In genomic region chr5:150484964-150485769, GRCh38 we compare ENCODE assay signal across 1 cellular context.
TF ChIP-seq lines count a peak whose summit lies in the region.

No MANE protein-coding gene starts in this region.

TF ChIP-seq in K562, 482 proteins besides CTCF, POLR2A, EP300 and RAD21 (continues in another document):
- no peak for TF ChIP-seq ZNF431 (CRISPR knock-in tag; IDR thresholded peaks at IDR 0.05)
- no peak for TF ChIP-seq U2AF2 (optimal IDR thresholded peaks at IDR 0.05; ENCODE audit: low read depth, low read length)
- no peak for TF ChIP-seq EWSR1 (IDR thresholded peaks at IDR 0.05; ENCODE audit: borderline replicate concordance, low read depth, partially characterized antibody)
- no peak for TF ChIP-seq ZNF584 (CRISPR knock-in tag; IDR thresholded peaks at IDR 0.05; ENCODE audit: low read depth)
- TF ChIP-seq MAZ (CRISPR knock-in tag; conservative IDR thresholded peaks at IDR 0.05 in 1 of 2, IDR thresholded peaks at IDR 0.05 in 1 of 2) = no peak; a peak in 1 of 4 replicates
- TF ChIP-seq FOXP1 (CRISPR knock-in tag; IDR thresholded peaks at IDR 0.05) = no peak
- peak; percentile 32; the same call in 1 of the 2 replicates for TF ChIP-seq SMARCA5 (IDR thresholded peaks at IDR 0.05)
- TF ChIP-seq MAX (CRISPR knock-in tag; IDR thresholded peaks at IDR 0.05) = peak; percentile 44; the same call in 1 of the 2 replicates
- TF ChIP-seq TCF15 (CRISPR knock-in tag; IDR thresholded peaks at IDR 0.05) = no peak
- TF ChIP-seq HMGXB4 (CRISPR knock-in tag; IDR thresholded peaks at IDR 0.05) = no peak
- 0 out of 2 replicates have a peak, but pooled peaks have one; percentile 27 for TF ChIP-seq CBFA2T2 (conservative IDR thresholded peaks at IDR 0.05)
- TF ChIP-seq FUS (optimal IDR thresholded peaks at IDR 0.05; ENCODE audit: low read depth, low read length) = no peak
- no peak for TF ChIP-seq ATF3 (IDR thresholded peaks at IDR 0.05)
- TF ChIP-seq ATF3 (CRISPR knock-in tag; conservative IDR thresholded peaks at IDR 0.05) = no peak
- no peak for TF ChIP-seq NR3C1 (CRISPR knock-in tag; IDR thresholded peaks at IDR 0.05)
- TF ChIP-seq ETS2 (tag; IDR thresholded peaks at IDR 0.05; ENCODE audit: borderline replicate concordance, poor library complexity, severe bottlenecking) = no peak
- TF ChIP-seq RREB1 (CRISPR knock-in tag; IDR thresholded peaks at IDR 0.05) = no peak
- TF ChIP-seq AFF4 (CRISPR knock-in tag; IDR thresholded peaks at IDR 0.05) = no peak
- no peak for TF ChIP-seq CHD1 (IDR thresholded peaks at IDR 0.05; ENCODE audit: low read length)
- TF ChIP-seq CREB3 (tag; conservative IDR thresholded peaks at IDR 0.05; ENCODE audit: low read depth) = no peak
- no peak for TF ChIP-seq ZBTB33 (CRISPR knock-in tag; IDR thresholded peaks at IDR 0.05)
- no peak for TF ChIP-seq TEAD2 (tag; IDR thresholded peaks at IDR 0.05)
- no peak for TF ChIP-seq ZNF764 (CRISPR knock-in tag; IDR thresholded peaks at IDR 0.05; ENCODE audit: low read depth)
- peak in 1 of 2 experiments; percentile 51; a peak in 2 of 4 replicates for TF ChIP-seq MNT (conservative IDR thresholded peaks at IDR 0.05)
- TF ChIP-seq ERF (CRISPR knock-in tag; IDR thresholded peaks at IDR 0.05) = no peak
- no peak for TF ChIP-seq ELF4 (CRISPR knock-in tag; IDR thresholded peaks at IDR 0.05)
- no peak for TF ChIP-seq DACH1 (IDR thresholded peaks at IDR 0.05; ENCODE audit: partially characterized antibody)
- TF ChIP-seq ZNF655 (CRISPR knock-in tag; IDR thresholded peaks at IDR 0.05) = no peak
- TF ChIP-seq THAP12 (CRISPR knock-in tag; IDR thresholded peaks at IDR 0.05) = no peak
- TF ChIP-seq ZNF707 (CRISPR knock-in tag; conservative IDR thresholded peaks at IDR 0.05) = no peak
- TF ChIP-seq ZNF76 (CRISPR knock-in tag; IDR thresholded peaks at IDR 0.05; ENCODE audit: borderline replicate concordance) = no peak
- TF ChIP-seq HDAC6 (IDR thresholded peaks at IDR 0.05; ENCODE audit: low read depth, low read length) = no peak
- TF ChIP-seq CHD4 (IDR thresholded peaks at IDR 0.05; ENCODE audit: insufficient read depth, insufficient replicate concordance, low read depth, low read length, poor library complexity, severe bottlenecking) = peak; percentile 80
- no peak for TF ChIP-seq POU5F1 (IDR thresholded peaks at IDR 0.05; ENCODE audit: borderline replicate concordance, low read depth, low read length, partially characterized antibody)
- TF ChIP-seq ADNP (tag; IDR thresholded peaks at IDR 0.05) = peak; percentile 90
- no peak for TF ChIP-seq RBM22 (IDR thresholded peaks at IDR 0.05; ENCODE audit: low read depth, low read length, poor library complexity, severe bottlenecking)
- TF ChIP-seq BCOR (IDR thresholded peaks at IDR 0.05) = peak; percentile 95
- TF ChIP-seq RAD51 (IDR thresholded peaks at IDR 0.05; ENCODE audit: borderline replicate concordance, low read depth) = peak; percentile 82
- TF ChIP-seq RBM25 (IDR thresholded peaks at IDR 0.05; ENCODE audit: low read depth, low read length, severe bottlenecking) = peak; percentile 91
